In the genomic region with DNA sequence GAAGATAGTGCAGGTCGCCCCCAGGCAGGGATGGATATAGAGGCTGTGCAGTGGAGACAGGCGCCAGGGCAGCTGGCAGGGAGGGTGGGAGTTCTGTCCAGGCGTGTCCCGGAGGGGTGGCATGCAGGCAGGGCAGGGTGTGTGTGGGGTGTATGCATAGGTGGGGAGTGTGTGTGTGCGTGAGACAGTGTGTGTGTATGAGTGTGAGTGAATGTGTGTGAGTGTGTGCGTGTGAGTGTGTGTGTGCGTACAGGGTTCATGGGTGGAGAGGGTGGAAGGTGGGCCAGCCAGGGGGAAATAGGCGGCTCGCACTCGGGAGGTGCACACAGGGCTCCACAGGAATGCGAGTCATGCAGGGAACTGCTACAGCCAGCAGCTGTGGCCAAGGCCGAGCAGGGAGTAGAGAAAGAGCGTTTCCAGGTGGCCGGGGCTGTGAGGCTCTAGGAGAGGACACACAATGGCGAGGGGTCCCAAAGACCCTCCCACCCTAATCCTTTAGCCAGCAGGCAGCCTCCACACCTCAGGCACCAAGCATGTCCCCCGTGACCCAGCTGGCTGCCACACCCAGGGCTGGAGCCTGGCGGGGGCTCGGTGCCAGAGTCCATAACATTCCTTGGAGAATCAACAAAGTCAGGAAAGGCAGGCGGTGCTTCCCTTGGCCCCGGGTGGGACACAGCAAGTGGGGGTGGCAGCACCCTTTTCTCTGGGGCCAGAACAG, we compare ENCODE assay signal across 10 cellular contexts. TPM values are rescaled to one million over a fixed set of nuclear protein-coding genes. Genes with fewer than 3 reads are reported as not detected.
DNase-seq lines count a peak whose midpoint lies in the region; ATAC-seq and TF ChIP-seq lines count a peak whose summit lies in the region.
"Had no signal": no experiment of that assay in that cellular context is flagged by ENCODE, and none has a peak within 500 bp of the region (broad histone marks: within the 10 kb centered on the region; RNA-seq: fewer than 3 reads in every experiment).

No MANE protein-coding gene starts in this region.

- CTCF ChIA-PET in activated CD4-positive, alpha-beta T cell treated with anti-CD3 and anti-CD28 coated beads for 36 hours (lab: Charles Lee), result interaction anchor here (0.6 to 2.3 kb wide), 2 partner anchors 8 to 217 kb away, joined by 4 to 9 read pairs; a partner anchor contains a TSS

- TF ChIP-seq CTCF in WI38 (IDR thresholded peaks at IDR 0.05; ENCODE audit: low read depth, low read length) (no peak), retinal pigment epithelial cell (conservative IDR thresholded peaks at IDR 0.05; ENCODE audit: low read depth, low read length) (no peak)

- ATAC-seq in left cardiac atrium (peak; percentile 3 to 10), GM18520 (IDR thresholded peaks at IDR 0.05; ENCODE audit: unreplicated experiment) (no peak), GM19467 (IDR thresholded peaks at IDR 0.05; ENCODE audit: unreplicated experiment) (no peak)
- ATAC-seq in activated CD4-positive, alpha-beta T cell treated with anti-CD3 and anti-CD28 coated beads for 36 hours, result no peak

- DNase-seq in GM04504 (ENCODE audit: low read depth) (peak; percentile 27), left cardiac atrium (peak; percentile 80), retinal pigment epithelial cell (ENCODE audit: low read depth) (peak; percentile 50), OCI-M2 (lab: John Stamatoyannopoulos, UW; ENCODE audit: unreplicated experiment) (no peak)
- no peak for DNase-seq in activated CD4-positive, alpha-beta T cell treated with anti-CD3 and anti-CD28 coated beads for 36 hours
- DNase-seq: T-helper 9 cell had no signal

- no peak overlapping the region for H3K27ac Mint-ChIP-seq in activated CD4-positive, alpha-beta T cell treated with anti-CD3 and anti-CD28 coated beads for 36 hours
- H3K27ac Mint-ChIP-seq: memory B cell had no signal

- peaks cover 3% of the 10 kb centered on the region for H3K27me3 Mint-ChIP-seq in activated CD4-positive, alpha-beta T cell treated with anti-CD3 and anti-CD28 coated beads for 36 hours

- no peak overlapping the region for H3K4me3 Mint-ChIP-seq in activated CD4-positive, alpha-beta T cell treated with anti-CD3 and anti-CD28 coated beads for 36 hours
- H3K4me3 Mint-ChIP-seq: memory B cell had no signal

- H3K9me3 Mint-ChIP-seq in activated CD4-positive, alpha-beta T cell treated with anti-CD3 and anti-CD28 coated beads for 36 hours (ENCODE audit: low read depth), result no peaks in the 10 kb centered on the region
- H3K9me3 Mint-ChIP-seq: memory B cell had no signal

- no peaks in the 10 kb centered on the region for H3K4me1 Mint-ChIP-seq in activated CD4-positive, alpha-beta T cell treated with anti-CD3 and anti-CD28 coated beads for 36 hours
- H3K4me1 Mint-ChIP-seq: memory B cell had no signal

- H3K36me3 Mint-ChIP-seq in activated CD4-positive, alpha-beta T cell treated with anti-CD3 and anti-CD28 coated beads for 36 hours (ENCODE audit: low read depth), result no peaks in the 10 kb centered on the region
- H3K36me3 Mint-ChIP-seq: memory B cell had no signal

- intact Hi-C loops in left cardiac atrium (cut with DNase I), result no loop called here
- intact Hi-C loops in activated CD4-positive, alpha-beta T cell treated with anti-CD3 and anti-CD28 coated beads for 36 hours (cut with DNase I, micrococcal nuclease), result no loop called here

- 0 out of 2 replicates have a peak overlapping the region, but pooled peaks have one; percentile 5 for H3K4me3 ChIP-seq in WI38 (ENCODE audit: low read depth, low read length)
- no peak overlapping the region for H3K4me3 ChIP-seq in retinal pigment epithelial cell (ENCODE audit: low read length)

- POLR2A ChIA-PET in activated CD4-positive, alpha-beta T cell treated with anti-CD3 and anti-CD28 coated beads for 36 hours (lab: Charles Lee), result no interaction called here

RNA-seq across cellular contexts. Expression of a gene that starts 4.6 kb away (rescaled TPM):
- 100 to 1,000 TPM in 1 of 2 donors, 10 to 100 TPM in 1; 92.1 to 132 TPM for total RNA-seq in left cardiac atrium
- total RNA-seq in activated CD4-positive, alpha-beta T cell treated with anti-CD3 and anti-CD28 coated beads for 36 hours, result 1 to 10 TPM; 2.9 to 3.4 TPM

RNA-seq across cellular contexts. Expression of a gene that starts 7.7 kb away (rescaled TPM):
- total RNA-seq in left cardiac atrium, result 1 to 10 TPM; 8.4 to 8.7 TPM
- 10 to 100 TPM; 12.7 to 13.4 TPM for total RNA-seq in activated CD4-positive, alpha-beta T cell treated with anti-CD3 and anti-CD28 coated beads for 36 hours

RNA-seq across cellular contexts. Expression of a gene that starts 20.5 kb away (rescaled TPM):
- total RNA-seq in left cardiac atrium, result 10 to 100 TPM; 27.8 to 31.7 TPM
- 10 to 100 TPM; 27.1 to 27.3 TPM for total RNA-seq in activated CD4-positive, alpha-beta T cell treated with anti-CD3 and anti-CD28 coated beads for 36 hours

RNA-seq across cellular contexts. Expression of a gene that starts 33.9 kb away (rescaled TPM):
- 1 to 10 TPM; 4.2 to 4.4 TPM for total RNA-seq in left cardiac atrium
- total RNA-seq in activated CD4-positive, alpha-beta T cell treated with anti-CD3 and anti-CD28 coated beads for 36 hours, result 1 to 10 TPM; 3.9 to 4.6 TPM

Comparison
In these comparisons a context has a peak if more than half of its experiments do, and no peak if none do; other contexts are left out.
1. DNase-seq: peak in GM04504 (single experiment), left cardiac atrium (single experiment) and retinal pigment epithelial cell (single experiment); none in activated CD4-positive, alpha-beta T cell treated with anti-CD3 and anti-CD28 coated beads for 36 hours (single experiment) and OCI-M2 (single experiment).
2. ATAC-seq: peak in left cardiac atrium (2 of 2); none in GM18520 (single experiment), activated CD4-positive, alpha-beta T cell treated with anti-CD3 and anti-CD28 coated beads for 36 hours (single experiment) and GM19467 (single experiment).
3. RNA of a gene that starts 4.6 kb away (total RNA-seq): 92.1 to 132 TPM in left cardiac atrium; 2.9 to 3.4 TPM in activated CD4-positive, alpha-beta T cell treated with anti-CD3 and anti-CD28 coated beads for 36 hours; every median in the first group is over 10 times any median in the second.